Comparison of ENCODE assay signal across 15 cellular contexts in genomic region chr4:173448557-173448918, GRCh38. TPM values are rescaled to one million over a fixed set of nuclear protein-coding genes. Genes with fewer than 3 reads are reported as not detected.
DNase-seq lines count a peak whose midpoint lies in the region; ATAC-seq and TF ChIP-seq lines count a peak whose summit lies in the region.
"Had no signal": no experiment of that assay in that cellular context is flagged by ENCODE, and none has a peak within 500 bp of the region (broad histone marks: within the 10 kb centered on the region; RNA-seq: fewer than 3 reads in every experiment).

No MANE protein-coding gene starts in this region.

- H3K4me3 Mint-ChIP-seq in glutamatergic neuron (ENCODE audit: unreplicated experiment) = peak overlapping the region; percentile 45
- no peak overlapping the region for H3K4me3 Mint-ChIP-seq in activated CD8-positive, alpha-beta memory T cell treated with anti-CD3 and anti-CD28 coated beads, Interleukin-2, amount 10 ng/mL, durations not matched to agents 7 days and 5 days
- H3K4me3 Mint-ChIP-seq: activated naive CD8-positive, alpha-beta T cell treated with anti-CD3 and anti-CD28 coated beads, Interleukin-2, amount 10 ng/mL, durations not matched to agents 7 days and 5 days; CD4-positive, CD25-positive, alpha-beta regulatory T cell; stimulated activated naive B cell treated with anti-CD40 and anti-IgM and Interleukin-4, amounts not matched to agents 10 μg/mL and 1 μg/mL and 100 μg/mL, for 72 hours had no signal

- H3K27me3 ChIP-seq in SK-N-SH (ENCODE audit: insufficient read depth) = no peaks in the 10 kb centered on the region
- H3K27me3 ChIP-seq: hepatocyte, ovary had no signal

- no peak for ATAC-seq in activated CD8-positive, alpha-beta memory T cell treated with anti-CD3 and anti-CD28 coated beads, Interleukin-2, amount 10 ng/mL, durations not matched to agents 7 days and 5 days
- ATAC-seq: stimulated activated naive B cell treated with anti-CD40 and anti-IgM and Interleukin-4, amounts not matched to agents 10 μg/mL and 1 μg/mL and 100 μg/mL, for 72 hours had no signal

- no peaks in the 10 kb centered on the region for H3F3A ChIP-seq in SK-N-SH (replicated peaks; ENCODE audit: insufficient read depth)

- peak overlapping the region; percentile 40 to 98; a peak in 3 of 4 replicates for H3K27ac ChIP-seq in SK-N-SH (ENCODE audit: low read depth in 2 of 2, low read length in 1 of 2)
- H3K27ac ChIP-seq: hepatocyte, ovary had no signal

- peaks cover 4% of the 10 kb centered on the region for H3K27me3 Mint-ChIP-seq in glutamatergic neuron (ENCODE audit: unreplicated experiment)
- H3K27me3 Mint-ChIP-seq in activated CD8-positive, alpha-beta memory T cell treated with anti-CD3 and anti-CD28 coated beads, Interleukin-2, amount 10 ng/mL, durations not matched to agents 7 days and 5 days = no peaks in the 10 kb centered on the region
- H3K27me3 Mint-ChIP-seq: activated naive CD8-positive, alpha-beta T cell treated with anti-CD3 and anti-CD28 coated beads, Interleukin-2, amount 10 ng/mL, durations not matched to agents 7 days and 5 days; CD4-positive, CD25-positive, alpha-beta regulatory T cell; stimulated activated naive B cell treated with anti-CD40 and anti-IgM and Interleukin-4, amounts not matched to agents 10 μg/mL and 1 μg/mL and 100 μg/mL, for 72 hours had no signal

- H4K20me1 ChIP-seq in SK-N-SH (ENCODE audit: insufficient read depth) = no peaks in the 10 kb centered on the region

- H3K9me3 ChIP-seq in SK-N-SH = no peaks in the 10 kb centered on the region
- H3K9me3 ChIP-seq: ovary had no signal

- no peak overlapping the region for H3K9ac ChIP-seq in SK-N-SH

- TF ChIP-seq EP300 in SK-N-SH (IDR thresholded peaks at IDR 0.05; ENCODE audit: borderline replicate concordance in 1 of 2, low read depth in 1 of 2, low read length in 1 of 2) = peak in 1 of 2 experiments; percentile 20; a peak in 1 of 4 replicates

- DNase-seq in AG09309 (ENCODE audit: low read depth) (peak; percentile 34), LHCN-M2 (ENCODE audit: low read depth) (peak; percentile 78), SK-N-SH (no peak), glutamatergic neuron (no peak), T-helper 9 cell (no peak), NOMO-1 treated with DMSO at 0.1 percent for 48 hours (lab: John Stamatoyannopoulos, UW; ENCODE audit: unreplicated experiment) (no peak)
- DNase-seq in activated CD4-positive, alpha-beta T cell treated with anti-CD3 and anti-CD28 coated beads for 48 hours = no peak
- no peak for DNase-seq in activated CD8-positive, alpha-beta memory T cell treated with anti-CD3 and anti-CD28 coated beads, Interleukin-2, amount 10 ng/mL, durations not matched to agents 7 days and 5 days
- DNase-seq: activated naive CD8-positive, alpha-beta T cell treated with anti-CD3 and anti-CD28 coated beads, Interleukin-2, amount 10 ng/mL, durations not matched to agents 7 days and 5 days; CD4-positive, CD25-positive, alpha-beta regulatory T cell; stimulated activated CD4-positive, alpha-beta T cell treated with anti-CD3 and anti-CD28 coated beads, Interleukin-1b, Interleukin-23, amount 100 ng/mL, for 48 hours; stimulated activated naive B cell treated with anti-CD40 and anti-IgM and Interleukin-4, amounts not matched to agents 10 μg/mL and 1 μg/mL and 100 μg/mL, for 72 hours had no signal

- H3K27ac Mint-ChIP-seq in glutamatergic neuron (ENCODE audit: unreplicated experiment) = peak overlapping the region; percentile 91
- H3K27ac Mint-ChIP-seq in activated CD8-positive, alpha-beta memory T cell treated with anti-CD3 and anti-CD28 coated beads, Interleukin-2, amount 10 ng/mL, durations not matched to agents 7 days and 5 days = no peak overlapping the region
- H3K27ac Mint-ChIP-seq: activated naive CD8-positive, alpha-beta T cell treated with anti-CD3 and anti-CD28 coated beads, Interleukin-2, amount 10 ng/mL, durations not matched to agents 7 days and 5 days; CD4-positive, CD25-positive, alpha-beta regulatory T cell; stimulated activated naive B cell treated with anti-CD40 and anti-IgM and Interleukin-4, amounts not matched to agents 10 μg/mL and 1 μg/mL and 100 μg/mL, for 72 hours had no signal

- no peaks in the 10 kb centered on the region for H3K79me2 ChIP-seq in SK-N-SH (ENCODE audit: insufficient read depth)
- H3K79me2 ChIP-seq: hepatocyte had no signal

- H3K4me2 ChIP-seq in SK-N-SH = peak overlapping the region; percentile 25; the same call in 1 of the 2 replicates
- H3K4me2 ChIP-seq: hepatocyte had no signal

- H2AFZ ChIP-seq in SK-N-SH (ENCODE audit: low read depth) = no peak overlapping the region
- H2AFZ ChIP-seq: hepatocyte had no signal

- no peak for TF ChIP-seq RAD21 in SK-N-SH (IDR thresholded peaks at IDR 0.05; ENCODE audit: low read length)

- H3K36me3 Mint-ChIP-seq in glutamatergic neuron (ENCODE audit: unreplicated experiment) = peaks cover 4% of the 10 kb centered on the region
- H3K36me3 Mint-ChIP-seq in activated CD8-positive, alpha-beta memory T cell treated with anti-CD3 and anti-CD28 coated beads, Interleukin-2, amount 10 ng/mL, durations not matched to agents 7 days and 5 days = peaks cover 1% of the 10 kb centered on the region
- H3K36me3 Mint-ChIP-seq: activated naive CD8-positive, alpha-beta T cell treated with anti-CD3 and anti-CD28 coated beads, Interleukin-2, amount 10 ng/mL, durations not matched to agents 7 days and 5 days had no signal

- H3K4me1 Mint-ChIP-seq in glutamatergic neuron (ENCODE audit: low read depth, unreplicated experiment) = peaks cover 28% of the 10 kb centered on the region
- peaks cover 2% of the 10 kb centered on the region for H3K4me1 Mint-ChIP-seq in activated CD8-positive, alpha-beta memory T cell treated with anti-CD3 and anti-CD28 coated beads, Interleukin-2, amount 10 ng/mL, durations not matched to agents 7 days and 5 days
- H3K4me1 Mint-ChIP-seq: activated naive CD8-positive, alpha-beta T cell treated with anti-CD3 and anti-CD28 coated beads, Interleukin-2, amount 10 ng/mL, durations not matched to agents 7 days and 5 days; CD4-positive, CD25-positive, alpha-beta regulatory T cell; stimulated activated naive B cell treated with anti-CD40 and anti-IgM and Interleukin-4, amounts not matched to agents 10 μg/mL and 1 μg/mL and 100 μg/mL, for 72 hours had no signal

- 40% methylated on average over 2 of the region's 2 CpGs for WGBS in SK-N-SH (ENCODE audit: low lambda C conversion rate)

- H3K9me3 Mint-ChIP-seq in glutamatergic neuron (ENCODE audit: unreplicated experiment) = peaks cover 12% of the 10 kb centered on the region
- no peaks in the 10 kb centered on the region for H3K9me3 Mint-ChIP-seq in activated CD8-positive, alpha-beta memory T cell treated with anti-CD3 and anti-CD28 coated beads, Interleukin-2, amount 10 ng/mL, durations not matched to agents 7 days and 5 days (ENCODE audit: low read depth)
- H3K9me3 Mint-ChIP-seq: activated naive CD8-positive, alpha-beta T cell treated with anti-CD3 and anti-CD28 coated beads, Interleukin-2, amount 10 ng/mL, durations not matched to agents 7 days and 5 days had no signal

- CTCF ChIA-PET in SK-N-SH (lab: Yijun Ruan, JAX) = interaction anchor here (1.2 to 1.4 kb wide), 2 partner anchors 23 to 45 kb away, joined by 3 read pairs; no protein-coding TSS in a partner anchor
- CTCF ChIA-PET in activated CD8-positive, alpha-beta memory T cell treated with anti-CD3 and anti-CD28 coated beads, Interleukin-2, amount 10 ng/mL, durations not matched to agents 7 days and 5 days (lab: Charles Lee) = no interaction called here

- H3K4me1 ChIP-seq in SK-N-SH (ENCODE audit: control insufficient read depth in 1 of 2, insufficient read depth in 2 of 2, low read depth in 1 of 2, low read length in 1 of 2) = peaks cover 19 to 28% of the 10 kb centered on the region in 2 experiments; a peak in 3 of 4 replicates

- POLR2A ChIA-PET in SK-N-SH (lab: Yijun Ruan, JAX) = interaction anchor here (0.9 to 2.6 kb wide), 3 partner anchors 58 to 77 kb away, joined by 4 to 13 read pairs (median 5); no protein-coding TSS in a partner anchor

- TF ChIP-seq CTCF in AG09309 (IDR thresholded peaks at IDR 0.05; ENCODE audit: control insufficient read depth, insufficient read depth, low read depth, low read length, missing control alignments) (no peak), SK-N-SH (IDR thresholded peaks at IDR 0.05) (no peak), glutamatergic neuron (IDR thresholded peaks at IDR 0.05; ENCODE audit: partially characterized antibody, unreplicated experiment) (no peak)

- no peaks in the 10 kb centered on the region for H3K9me2 ChIP-seq in SK-N-SH

- H3K4me3 ChIP-seq in AG09309 (ENCODE audit: control insufficient read depth, low read depth, low read length) = no peak overlapping the region
- no peak overlapping the region for H3K4me3 ChIP-seq in SK-N-SH (ENCODE audit: low read depth in 2 of 2, low read length in 1 of 2)
- H3K4me3 ChIP-seq: hepatocyte, lung, ovary had no signal

- H3K36me3 ChIP-seq in SK-N-SH (replicated peaks in 1 of 2; ENCODE audit: control insufficient read depth in 1 of 2, insufficient read depth in 2 of 2, low read length in 1 of 2) = no peaks in the 10 kb centered on the region
- H3K36me3 ChIP-seq: ovary had no signal

TF ChIP-seq in SK-N-SH, 30 proteins besides CTCF, POLR2A, EP300 and RAD21 (continues in another document):
- TF ChIP-seq NFIC (IDR thresholded peaks at IDR 0.05; ENCODE audit: borderline replicate concordance) = peak; percentile 32; the same call in 1 of the 2 replicates
- peak; percentile 18; the same call in 1 of the 2 replicates for TF ChIP-seq JUND (IDR thresholded peaks at IDR 0.05)
- TF ChIP-seq EZH2phosphoT487 (IDR thresholded peaks at IDR 0.05; ENCODE audit: borderline replicate concordance, low read depth) = no peak
- TF ChIP-seq TCF12 (IDR thresholded peaks at IDR 0.05) = peak; percentile 77
- peak; percentile 76 for TF ChIP-seq PBX3 (IDR thresholded peaks at IDR 0.05)
- no peak for TF ChIP-seq RFX5 (IDR thresholded peaks at IDR 0.05; ENCODE audit: low read length)

RNA-seq across cellular contexts. Expression of gene SCRG1, which starts 49.6 kb away (rescaled TPM):
- total RNA-seq in LHCN-M2 (2014; rRNA removed) (not detected in 2 replicates), glutamatergic neuron (ENCODE audit: unreplicated experiment) (not detected)
- 0.05 TPM for polyA plus RNA-seq in LHCN-M2 (2012)
- 0.16 and 0.24 TPM in 2 replicates for polyA plus RNA-seq in SK-N-SH (2012; rRNA removed)
- polyA plus RNA-seq in SK-N-SH (2012; cell fraction: cytosol; rRNA removed) = 0.20 and 0.26 TPM in 2 replicates
- 0.13 and 0.20 TPM in 2 replicates for polyA plus RNA-seq in SK-N-SH (2012; cell fraction: nucleus; rRNA removed)
- not detected for total RNA-seq in activated CD8-positive, alpha-beta memory T cell treated with anti-CD3 and anti-CD28 coated beads, Interleukin-2, amount 10 ng/mL, durations not matched to agents 7 days and 5 days
- total RNA-seq: activated naive CD8-positive, alpha-beta T cell treated with anti-CD3 and anti-CD28 coated beads, Interleukin-2, amount 10 ng/mL, durations not matched to agents 7 days and 5 days; CD4-positive, CD25-positive, alpha-beta regulatory T cell had no signal

Comparison
In these comparisons a context has a peak if more than half of its experiments do, and no peak if none do; other contexts are left out.
1. DNase-seq: peak in AG09309 (single experiment) and LHCN-M2 (single experiment); none in SK-N-SH (single experiment), glutamatergic neuron (single experiment), activated CD4-positive, alpha-beta T cell treated with anti-CD3 and anti-CD28 coated beads for 48 hours (single experiment), activated CD8-positive, alpha-beta memory T cell treated with anti-CD3 and anti-CD28 coated beads, Interleukin-2, amount 10 ng/mL, durations not matched to agents 7 days and 5 days (single experiment), T-helper 9 cell (single experiment) and NOMO-1 treated with DMSO at 0.1 percent for 48 hours (single experiment).